1 cellular context compared by ENCODE assay signal in genomic region chr16:74469946-74470478, GRCh38.
TF ChIP-seq lines count a peak whose summit lies in the region.

No MANE protein-coding gene starts in this region.

TF ChIP-seq in GM12878, 131 proteins besides CTCF, POLR2A, EP300 and RAD21:
- TF ChIP-seq NR2F1 (conservative IDR thresholded peaks at IDR 0.05) (no peak), TCF3 (IDR thresholded peaks at IDR 0.05; ENCODE audit: borderline replicate concordance, insufficient read depth, low read depth, low read length) (no peak), POU2F2 (IDR thresholded peaks at IDR 0.05; ENCODE audit: borderline replicate concordance, low read depth, low read length) (no peak)
